Comparison of ENCODE assay signal across 9 cellular contexts in genomic region chr22:50548046-50548912, GRCh38.
A peak's percentile ranks its signal among the peaks of the same experiment; 100 is the strongest.
DNase-seq lines count a peak whose midpoint lies in the region; ATAC-seq and TF ChIP-seq lines count a peak whose summit lies in the region.
"Had no signal": no experiment of that assay in that cellular context is flagged by ENCODE, and none has a peak within 500 bp of the region (broad histone marks: within the 10 kb centered on the region; RNA-seq: fewer than 3 reads in every experiment).

No MANE protein-coding gene starts in this region.

- H3K36me3 ChIP-seq in DOHH2 (ENCODE audit: control insufficient read depth, low read length) (no peaks in the 10 kb centered on the region), rectal smooth muscle tissue (ENCODE audit: control insufficient read depth, insufficient read depth, low read length) (no peaks in the 10 kb centered on the region)

- peak; percentile 63 for DNase-seq in central memory CD4-positive, alpha-beta T cell
- DNase-seq in NCI-H82 (lab: John Stamatoyannopoulos, UW) = no peak
- no peak for DNase-seq in NCI-H2029 treated with DMSO at 0.1 percent for 48 hours (lab: John Stamatoyannopoulos, UW)
- DNase-seq in erythroblast (lab: John Stamatoyannopoulos, UW) = no peak

- no peaks in the 10 kb centered on the region for H3K9me2 ChIP-seq in DOHH2 (replicated peaks; ENCODE audit: control insufficient read depth, low read length)

- H3K4me2 ChIP-seq in DOHH2 (ENCODE audit: low read length) = peak overlapping the region; percentile 92

- peak overlapping the region; percentile 85 for H3K27ac Mint-ChIP-seq in T-helper 1 cell treated with Interleukin-12 subunit alpha and Interleukin-12 subunit beta and Interleukin-4 antibody, amounts not matched to agents 30 μg/mL and 1 μg/mL, for 36 hours
- H3K27ac Mint-ChIP-seq: brain had no signal

- H3K9ac ChIP-seq in rectal smooth muscle tissue (ENCODE audit: low read length) = no peak overlapping the region

- peaks cover 36% of the 10 kb centered on the region for H3K4me1 Mint-ChIP-seq in T-helper 1 cell treated with Interleukin-12 subunit alpha and Interleukin-12 subunit beta and Interleukin-4 antibody, amounts not matched to agents 30 μg/mL and 1 μg/mL, for 36 hours (ENCODE audit: low read depth)

- ATAC-seq in HG02678 (IDR thresholded peaks at IDR 0.05; ENCODE audit: unreplicated experiment) = no peak

- no peaks in the 10 kb centered on the region for H3K79me2 ChIP-seq in DOHH2 (ENCODE audit: control insufficient read depth, low read length)

- H3K4me3 ChIP-seq in DOHH2 (ENCODE audit: low read length) = peak overlapping the region; percentile 76
- H3K4me3 ChIP-seq in rectal smooth muscle tissue (ENCODE audit: low read length) = peak overlapping the region; percentile 44

- H3K27ac ChIP-seq in DOHH2 (ENCODE audit: low read depth, low read length) = peak overlapping the region; percentile 31
- no peak overlapping the region for H3K27ac ChIP-seq in rectal smooth muscle tissue (ENCODE audit: low read depth, low read length)

- H3K36me3 Mint-ChIP-seq in T-helper 1 cell treated with Interleukin-12 subunit alpha and Interleukin-12 subunit beta and Interleukin-4 antibody, amounts not matched to agents 30 μg/mL and 1 μg/mL, for 36 hours (ENCODE audit: low read depth) = peaks cover 8% of the 10 kb centered on the region
- H3K36me3 Mint-ChIP-seq: brain had no signal

- H3K9me3 ChIP-seq in DOHH2 (ENCODE audit: control insufficient read depth, insufficient read depth, low read length) = no peaks in the 10 kb centered on the region

- H4K20me1 ChIP-seq in DOHH2 (ENCODE audit: control insufficient read depth, insufficient read depth, low read depth, low read length) = no peaks in the 10 kb centered on the region

- TF ChIP-seq POLR2A in erythroblast (IDR thresholded peaks at IDR 0.05; ENCODE audit: low read length) = no peak

- H3F3A ChIP-seq in DOHH2 (ENCODE audit: control insufficient read depth, insufficient read depth) = peaks cover 10% of the 10 kb centered on the region; the same call in 1 of the 2 replicates

- H3K4me3 Mint-ChIP-seq in T-helper 1 cell treated with Interleukin-12 subunit alpha and Interleukin-12 subunit beta and Interleukin-4 antibody, amounts not matched to agents 30 μg/mL and 1 μg/mL, for 36 hours = peak overlapping the region; percentile 67
- H3K4me3 Mint-ChIP-seq: brain had no signal

- H3K4me1 ChIP-seq in DOHH2 (ENCODE audit: control insufficient read depth, low read length) (peaks cover 39% of the 10 kb centered on the region), rectal smooth muscle tissue (ENCODE audit: control insufficient read depth, insufficient read depth, low read length) (no peaks in the 10 kb centered on the region)

- H3K27me3 ChIP-seq in DOHH2 (ENCODE audit: control insufficient read depth, low read length) = no peaks in the 10 kb centered on the region
- peaks cover 19% of the 10 kb centered on the region for H3K27me3 ChIP-seq in rectal smooth muscle tissue (ENCODE audit: control insufficient read depth, insufficient read depth, low read length)

- no peaks in the 10 kb centered on the region for H3K27me3 Mint-ChIP-seq in T-helper 1 cell treated with Interleukin-12 subunit alpha and Interleukin-12 subunit beta and Interleukin-4 antibody, amounts not matched to agents 30 μg/mL and 1 μg/mL, for 36 hours (ENCODE audit: low read depth)

- peak; percentile 55 for TF ChIP-seq CTCF in DOHH2 (IDR thresholded peaks at IDR 0.05; ENCODE audit: low read depth, low read length, poor library complexity, severe bottlenecking)

- no peaks in the 10 kb centered on the region for H3K9me3 Mint-ChIP-seq in T-helper 1 cell treated with Interleukin-12 subunit alpha and Interleukin-12 subunit beta and Interleukin-4 antibody, amounts not matched to agents 30 μg/mL and 1 μg/mL, for 36 hours
- H3K9me3 Mint-ChIP-seq: brain had no signal
